23 cellular contexts compared by ENCODE assay signal in the genomic region with DNA sequence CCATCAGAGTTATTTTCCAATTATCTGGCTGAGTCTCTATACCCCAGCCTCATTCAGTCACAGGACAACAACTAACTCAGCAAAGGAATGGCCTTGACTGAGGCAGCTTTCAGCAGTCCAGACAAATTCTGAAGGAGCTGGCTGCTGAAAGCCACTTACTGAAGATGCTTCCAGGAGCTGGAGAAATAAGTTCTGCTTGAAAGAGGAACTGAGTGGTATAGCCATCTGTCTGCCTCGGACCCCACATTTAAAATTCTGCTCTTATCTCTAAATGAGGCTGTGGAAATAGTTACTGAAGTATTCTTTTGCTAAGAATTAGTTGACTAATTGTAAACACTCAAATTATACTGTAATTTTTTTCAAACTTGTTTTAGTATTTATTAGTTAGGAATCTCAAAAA.
"Had no signal": no experiment of that assay in that cellular context is flagged by ENCODE, and none has a peak within 500 bp of the region (broad histone marks: within the 10 kb centered on the region; RNA-seq: fewer than 3 reads in every experiment).

No MANE protein-coding gene starts in this region.

- DNase-seq: colonic mucosa; effector CD4-positive, alpha-beta T cell; endodermal cell; erythroblast; foreskin keratinocyte; head of caudate nucleus; hippocampal formation; left colon; left ventricle myocardium superior; mesendoderm; naive thymus-derived CD4-positive, alpha-beta T cell; nucleus accumbens; ovary; sigmoid colon; stimulated activated naive CD4-positive, alpha-beta T cell; stomach; substantia nigra; transverse colon had no signal

- H3K9me3 ChIP-seq: colonic mucosa, ovary, right atrium auricular region, sigmoid colon, stomach, thoracic aorta, transverse colon had no signal

- H3K4me3 Mint-ChIP-seq: endodermal cell; naive thymus-derived CD4-positive, alpha-beta T cell had no signal

- H3K36me3 Mint-ChIP-seq: naive thymus-derived CD4-positive, alpha-beta T cell had no signal

- H3K4me3 ChIP-seq: colonic mucosa, lung, ovary, right atrium auricular region, sigmoid colon, skin epidermis, stomach, thoracic aorta, transverse colon had no signal

- H3K9me3 Mint-ChIP-seq: naive thymus-derived CD4-positive, alpha-beta T cell had no signal

- H3K4me1 ChIP-seq: colonic mucosa had no signal

- ATAC-seq: foreskin keratinocyte; left colon; left ventricle myocardium superior; naive thymus-derived CD4-positive, alpha-beta T cell had no signal

- H3K27ac ChIP-seq: colonic mucosa, foreskin keratinocyte, right atrium auricular region, sigmoid colon, skin epidermis, stomach, thoracic aorta, transverse colon had no signal

- H3K36me3 ChIP-seq: colonic mucosa, ovary, right atrium auricular region, sigmoid colon, stomach, thoracic aorta, transverse colon had no signal

- FAIRE-seq: endothelial cell of umbilical vein had no signal

- H3K27ac Mint-ChIP-seq: endodermal cell; naive thymus-derived CD4-positive, alpha-beta T cell had no signal

- H3K27me3 ChIP-seq: colonic mucosa, foreskin keratinocyte, ovary, right atrium auricular region, stomach, transverse colon had no signal
